ENCODE assay signal across 9 cellular contexts in the genomic region with DNA sequence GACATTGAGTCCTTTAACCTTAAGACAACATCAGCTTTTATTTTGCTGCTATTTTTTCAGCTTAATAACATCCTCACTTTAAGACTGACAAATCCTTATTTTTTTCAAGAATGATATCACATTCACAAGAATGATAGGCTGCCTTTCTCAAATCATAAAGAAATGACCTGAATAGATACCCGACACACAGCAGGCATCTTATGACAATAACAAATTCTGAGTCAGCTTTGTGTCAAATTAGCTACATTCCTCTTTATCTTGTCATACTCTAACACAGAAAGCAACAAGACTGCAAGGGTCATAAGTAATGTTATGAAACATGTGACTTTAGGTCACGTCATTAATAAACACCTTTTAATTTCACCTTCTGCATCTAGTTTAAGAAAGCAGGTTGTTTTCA.
"Had no signal": no experiment of that assay in that cellular context is flagged by ENCODE, and none has a peak within 500 bp of the region (broad histone marks: within the 10 kb centered on the region; RNA-seq: fewer than 3 reads in every experiment).

No MANE protein-coding gene starts in this region.

- H3K27me3 ChIP-seq: brain microvascular endothelial cell, gastroesophageal sphincter, pancreas, thyroid gland had no signal

- H3K9me3 ChIP-seq: gastroesophageal sphincter, pancreas, thyroid gland had no signal

- H3K4me1 ChIP-seq: gastroesophageal sphincter, pancreas, thyroid gland had no signal

- H3K4me3 ChIP-seq: gastroesophageal sphincter, pancreas, thyroid gland had no signal

- ATAC-seq: gastroesophageal sphincter, pancreas had no signal

- DNase-seq: activated CD4-positive, alpha-beta T cell treated with anti-CD3 and anti-CD28 coated beads, Interleukin-2, amount 50 U/mL, for 1 hour; activated naive CD4-positive, alpha-beta T cell treated with anti-CD3 and anti-CD28 coated beads, Interleukin-2, amount 50 U/mL, for 16 hours; activated T-cell treated with anti-CD3 and anti-CD28 coated beads for 4 hours; amygdala; brain microvascular endothelial cell; kidney; pancreas; thyroid gland had no signal

- H3K36me3 ChIP-seq: brain microvascular endothelial cell, gastroesophageal sphincter, pancreas, thyroid gland had no signal

- H3K27ac ChIP-seq: brain microvascular endothelial cell, gastroesophageal sphincter, pancreas, thyroid gland had no signal
